Comparison of ENCODE assay signal across 8 cellular contexts in genomic region chr11:121426476-121427454, GRCh38. TPM values are rescaled to one million over a fixed set of nuclear protein-coding genes. Genes with fewer than 3 reads are reported as not detected.
DNase-seq lines count a peak whose midpoint lies in the region; ATAC-seq and TF ChIP-seq lines count a peak whose summit lies in the region.

No MANE protein-coding gene starts in this region.

- H3K4me2 ChIP-seq in HCT116 (ENCODE audit: low read length): peak overlapping the region; percentile 82

- TF ChIP-seq POLR2A in HCT116 (IDR thresholded peaks at IDR 0.05; ENCODE audit: borderline replicate concordance, extremely low read depth, insufficient read depth, insufficient read length): no peak

- no peak for TF ChIP-seq RAD21 in HCT116 (IDR thresholded peaks at IDR 0.05; ENCODE audit: low read depth)

- peak; percentile 57 for DNase-seq in CD14-positive monocyte (ENCODE audit: low spot score)
- DNase-seq in HCT116 (ENCODE audit: low read depth, low spot score): peak; percentile 12
- DNase-seq in effector CD4-positive, alpha-beta T cell: peak; percentile 19
- DNase-seq in substantia nigra (lab: John Stamatoyannopoulos, UW): peak in 31 of 49 donors; percentile 4 to 73 (median 39)

- H3K4me1 ChIP-seq in HCT116 (ENCODE audit: control insufficient read depth in 1 of 2, insufficient read depth in 2 of 2, low read length in 2 of 2) (peaks cover 0 to 8% of the 10 kb centered on the region in 2 experiments; a peak in 1 of 4 replicates), mucosa of rectum (ENCODE audit: control insufficient read depth in 2 of 2, insufficient read depth in 2 of 2, low read length in 2 of 2) (no peaks in the 10 kb centered on the region)

- H3K27ac Mint-ChIP-seq in CD14-positive monocyte: peak overlapping the region in 3 of 7 donors; percentile 0 to 47 (median 12)

- peaks cover 0 to 7% of the 10 kb centered on the region in 2 donors for H3K36me3 Mint-ChIP-seq in CD14-positive monocyte

- intact Hi-C loops in CD14-positive monocyte (cut with micrococcal nuclease): no loop called here
- intact Hi-C loops in HCT116 (cut with micrococcal nuclease): no loop called here

- H3K27me3 ChIP-seq in HCT116 (ENCODE audit: insufficient read depth, low read length) (no peaks in the 10 kb centered on the region), mucosa of rectum (ENCODE audit: control insufficient read depth in 2 of 2, insufficient read depth in 2 of 2, low read length in 2 of 2) (peaks cover 0 to 2% of the 10 kb centered on the region in 2 donors)

- H3K9me3 ChIP-seq in HCT116 (ENCODE audit: control insufficient read depth in 1 of 2, insufficient read depth in 1 of 2, low read depth in 1 of 2, low read length in 2 of 2) (no peaks in the 10 kb centered on the region), mucosa of rectum (ENCODE audit: control insufficient read depth in 2 of 2, low read length in 2 of 2) (no peaks in the 10 kb centered on the region)

- peak overlapping the region; percentile 62 to 83 for H3K4me3 Mint-ChIP-seq in CD14-positive monocyte

- peaks cover 6 to 9% (median 7%) of the 10 kb centered on the region in 3 donors for H3K27me3 Mint-ChIP-seq in CD14-positive monocyte (ENCODE audit: low read depth in 3 of 3)

- ATAC-seq in HCT116 (peak; percentile 98), HG03469 (IDR thresholded peaks at IDR 0.05; ENCODE audit: unreplicated experiment) (no peak), HG03039 (IDR thresholded peaks at IDR 0.05; ENCODE audit: unreplicated experiment) (no peak)
- ATAC-seq in activated CD4-positive, CD25-positive, alpha-beta regulatory T cell treated with anti-CD3 and anti-CD28 coated beads, Interleukin-2, amount 50 U/mL, for 24 hours: peak; percentile 70 to 72

- H3K4me3 ChIP-seq in HCT116 (replicated peaks in 1 of 2; ENCODE audit: low read depth in 1 of 2, low read length in 2 of 2): peak overlapping the region; percentile 34 to 53
- peak overlapping the region; percentile 44 to 55 for H3K4me3 ChIP-seq in mucosa of rectum (ENCODE audit: low read length in 2 of 2)

- no peaks in the 10 kb centered on the region for H4K20me1 ChIP-seq in HCT116 (ENCODE audit: insufficient read depth)

- no peak overlapping the region for H3K27ac ChIP-seq in HCT116 (ENCODE audit: low read depth, low read length)
- H3K27ac ChIP-seq in mucosa of rectum (ENCODE audit: low read depth in 2 of 2, low read length in 2 of 2): no peak overlapping the region
- H3K27ac ChIP-seq in substantia nigra (ENCODE audit: low read depth, low read length, poor library complexity, severe bottlenecking): no peak overlapping the region

- H2AFZ ChIP-seq in HCT116 (ENCODE audit: low read depth, low read length, poor library complexity, severe bottlenecking): peak overlapping the region; percentile 98

- peak overlapping the region; percentile 20; the same call in 1 of the 2 replicates for H3K9ac ChIP-seq in HCT116 (ENCODE audit: low read length)
- H3K9ac ChIP-seq in mucosa of rectum (ENCODE audit: low read depth in 1 of 2, low read length in 2 of 2): no peak overlapping the region

- CTCF ChIA-PET in HCT116 (lab: Charles Lee): interaction anchor here (1.0 kb wide), 2 partner anchors 9 to 165 kb away, joined by 4 to 5 read pairs; no protein-coding TSS in a partner anchor

- H3K36me3 ChIP-seq in HCT116 (ENCODE audit: control insufficient read depth in 1 of 2, insufficient read depth in 2 of 2, low read length in 2 of 2): no peaks in the 10 kb centered on the region
- H3K36me3 ChIP-seq in mucosa of rectum (ENCODE audit: control insufficient read depth in 2 of 2, insufficient read depth in 2 of 2, low read length in 2 of 2): no peaks in the 10 kb centered on the region

- H3K79me2 ChIP-seq in HCT116 (ENCODE audit: insufficient read depth, low read length): no peaks in the 10 kb centered on the region

- no peaks in the 10 kb centered on the region for H3K9me2 ChIP-seq in HCT116 (ENCODE audit: insufficient read depth)

- TF ChIP-seq CTCF in CD14-positive monocyte (IDR thresholded peaks at IDR 0.05) (peak; percentile 55), HCT116 (IDR thresholded peaks at IDR 0.05 in 2 of 3, conservative IDR thresholded peaks at IDR 0.05 in 1 of 3; ENCODE audit: borderline replicate concordance in 1 of 3, insufficient read depth in 1 of 3, low read depth in 2 of 3, low read length in 2 of 3) (no peak)

- H3K9me3 Mint-ChIP-seq in CD14-positive monocyte: peaks cover 0 to 7% (median 4%) of the 10 kb centered on the region in 7 donors

- POLR2A ChIA-PET in HCT116 (lab: Charles Lee): interaction anchor here (1.1 to 1.7 kb wide), 2 partner anchors 9 to 134 kb away, joined by 3 to 4 read pairs; partner anchors contain the start of gene SC5D

- no TSS peak for BruUV-seq in HCT116 (replicated peaks; lab: Mats Ljungman, UMichigan)

- RAD21 ChIA-PET in HCT116 (lab: Charles Lee; ENCODE audit: low non-redundant PET in 1 of 2, low total read pairs in 2 of 2, uncharacterized antibody in 2 of 2, unreplicated experiment in 2 of 2): no interaction called here

- H3K4me1 Mint-ChIP-seq in CD14-positive monocyte: peaks cover 55% of the 10 kb centered on the region

TF ChIP-seq in HCT116, 20 proteins besides CTCF, POLR2A, EP300 and RAD21:
- TF ChIP-seq TCF7L2 (IDR thresholded peaks at IDR 0.05; ENCODE audit: borderline replicate concordance, extremely low read depth, insufficient read depth, insufficient read length) (no peak), EZH2 (IDR thresholded peaks at IDR 0.05) (no peak), CEBPB (IDR thresholded peaks at IDR 0.05; ENCODE audit: low read depth) (no peak), FOSL1 (IDR thresholded peaks at IDR 0.05; ENCODE audit: low read depth) (no peak), JUND (IDR thresholded peaks at IDR 0.05) (no peak), ZFX (IDR thresholded peaks at IDR 0.05) (no peak), ZNF274 (IDR thresholded peaks at IDR 0.05; ENCODE audit: low read depth, low read length) (no peak), EGR1 (IDR thresholded peaks at IDR 0.05; ENCODE audit: low read depth) (no peak), ATF3 (IDR thresholded peaks at IDR 0.05) (no peak), SIN3A (IDR thresholded peaks at IDR 0.05; ENCODE audit: low read depth) (no peak)

RNA-seq across cellular contexts. Expression of gene SORL1, which starts 25.3 kb away (rescaled TPM):
- polyA plus RNA-seq in CD14-positive monocyte: 10 to 100 TPM; 52.5 to 59.4 TPM
- 17.4 TPM for total RNA-seq in HCT116 (2021; ENCODE audit: unreplicated experiment)
- polyA plus RNA-seq in HCT116 (2012): 9.2 and 9.5 TPM in 2 replicates

Comparison
In these comparisons a context has a peak if more than half of its experiments do, and no peak if none do; other contexts are left out.
1. ATAC-seq: peak in HCT116 (single experiment) and activated CD4-positive, CD25-positive, alpha-beta regulatory T cell treated with anti-CD3 and anti-CD28 coated beads, Interleukin-2, amount 50 U/mL, for 24 hours (2 of 2); none in HG03469 (single experiment) and HG03039 (single experiment).
2. Peak in every context shown above with its lines, with median percentiles within 50 percentile points of each other: DNase-seq.